14 cellular contexts compared by ENCODE assay signal in the genomic region with DNA sequence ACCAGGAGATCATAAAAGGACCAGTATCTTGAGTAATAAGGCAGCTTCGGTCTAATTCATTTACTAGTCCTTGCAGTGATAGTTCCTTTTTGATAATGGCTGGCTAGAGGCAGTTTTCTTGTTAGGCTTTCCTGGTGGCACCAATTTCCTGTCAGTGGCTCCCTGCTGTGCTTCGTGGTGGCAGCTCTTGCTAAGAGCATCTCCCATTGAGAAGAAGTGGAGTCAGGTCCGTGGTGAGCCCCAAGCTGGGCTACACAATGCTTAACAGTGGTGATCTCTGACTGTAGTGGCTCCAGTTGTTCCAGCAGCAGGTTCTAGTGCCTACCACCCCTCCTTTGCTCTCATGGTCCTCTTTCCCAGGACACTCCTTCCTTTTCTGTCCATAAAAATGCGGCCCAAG.
"Had no signal": no experiment of that assay in that cellular context is flagged by ENCODE, and none has a peak within 500 bp of the region (broad histone marks: within the 10 kb centered on the region; RNA-seq: fewer than 3 reads in every experiment).

No MANE protein-coding gene starts in this region.

- H3K9me3 ChIP-seq: colonic mucosa, lower lobe of right lung, neutrophil had no signal

- H3K36me3 ChIP-seq: cardiac muscle cell, colonic mucosa, lower lobe of right lung, neutrophil had no signal

- H3K27me3 ChIP-seq: cardiac muscle cell, colonic mucosa, neutrophil had no signal

- H3K4me1 ChIP-seq: colonic mucosa, lower lobe of right lung had no signal

- H3K27ac ChIP-seq: cardiac muscle cell, colonic mucosa, lower lobe of right lung, neutrophil had no signal

- DNase-seq: activated CD4-positive, alpha-beta T cell treated with anti-CD3 and anti-CD28 coated beads for 36 hours; activated CD8-positive, alpha-beta memory T cell treated with anti-CD3 and anti-CD28 coated beads, Interleukin-2, amount 50 U/mL, for 4 hours; activated CD8-positive, alpha-beta T cell treated with anti-CD3 and anti-CD28 coated beads for 36 hours; activated naive CD8-positive, alpha-beta T cell treated with anti-CD3 and anti-CD28 coated beads, Interleukin-2, amount 10 ng/mL, durations not matched to agents 7 days and 5 days; colonic mucosa; effector memory CD4-positive, alpha-beta T cell; glutamatergic neuron; immature natural killer cell; lower lobe of right lung; naive thymus-derived CD4-positive, alpha-beta T cell; posterior cingulate gyrus had no signal

- ATAC-seq: activated CD4-positive, alpha-beta T cell treated with anti-CD3 and anti-CD28 coated beads for 36 hours; activated CD8-positive, alpha-beta T cell treated with anti-CD3 and anti-CD28 coated beads for 36 hours; lower lobe of right lung; naive thymus-derived CD4-positive, alpha-beta T cell had no signal

- H3K4me3 ChIP-seq: cardiac muscle cell, colonic mucosa, lower lobe of right lung, skin epidermis had no signal
